ENCODE assay signal across 8 cellular contexts in the genomic region with DNA sequence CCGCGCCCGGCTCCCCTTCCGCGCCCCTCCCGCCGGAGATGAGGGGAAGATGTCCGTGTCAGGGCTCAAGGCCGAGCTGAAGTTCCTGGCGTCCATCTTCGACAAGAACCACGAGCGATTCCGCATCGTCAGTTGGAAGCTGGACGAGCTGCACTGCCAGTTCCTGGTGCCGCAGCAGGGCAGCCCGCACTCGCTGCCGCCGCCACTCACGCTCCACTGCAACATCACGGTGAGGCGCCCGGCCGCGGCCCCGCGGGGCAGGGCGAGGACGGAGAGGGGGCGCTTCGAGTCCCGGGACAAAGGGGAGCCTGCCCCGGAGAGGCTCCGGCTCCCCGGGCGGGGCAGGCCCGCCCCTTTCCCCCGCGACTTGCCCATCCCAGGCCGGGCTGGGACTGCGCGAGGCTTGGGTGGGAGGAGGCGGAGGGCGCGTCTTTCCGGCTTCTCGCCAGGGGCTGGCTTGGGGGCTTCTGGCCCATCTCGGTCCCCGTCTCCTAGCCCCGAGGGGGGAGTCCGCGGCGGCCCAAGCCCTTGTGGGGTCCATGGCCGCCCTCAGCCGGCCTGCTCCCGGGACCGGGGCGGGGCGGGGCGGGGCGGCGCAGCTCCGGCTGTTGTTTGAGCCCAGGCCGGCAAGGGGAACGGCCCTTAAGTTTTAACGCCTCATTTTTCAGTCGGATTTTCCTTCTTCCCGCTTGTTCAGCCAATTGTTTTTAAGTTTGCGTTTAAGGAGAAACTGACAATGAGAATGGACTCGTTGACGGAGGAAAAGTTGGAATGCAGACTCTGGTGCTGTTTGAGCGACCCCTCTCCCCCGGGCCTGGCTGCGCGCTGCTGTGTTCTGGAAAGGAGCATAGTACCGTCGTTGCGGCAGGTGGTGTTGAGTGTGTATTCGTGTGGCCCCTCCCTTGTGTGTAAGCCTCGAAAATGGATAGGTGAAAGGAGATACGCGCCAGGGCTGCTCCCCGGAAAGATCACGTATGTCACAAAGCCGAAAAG. TPM values are rescaled to one million over a fixed set of nuclear protein-coding genes. Genes with fewer than 3 reads are reported as not detected.
DNase-seq lines count a peak whose midpoint lies in the region; ATAC-seq and TF ChIP-seq lines count a peak whose summit lies in the region.

No MANE protein-coding gene starts in this region.

- in situ Hi-C loops in G401 (cut with HindIII; ENCODE audit: low sequenced_read_pairs) = no loop called here
- in situ Hi-C loops in T47D (cut with HindIII; ENCODE audit: low pct_unique_long_range_greater_than_20kb, low sequenced_read_pairs) = no loop called here

- H3K27me3 ChIP-seq in H7 (ENCODE audit: control insufficient read depth, insufficient read depth, low read length) (peaks cover 9% of the 10 kb centered on the region), WERI-Rb-1 (ENCODE audit: insufficient read depth, low read depth, severe bottlenecking) (no peaks in the 10 kb centered on the region), iPS-20b (ENCODE audit: insufficient read depth, low read length) (peaks cover 23% of the 10 kb centered on the region), skeletal muscle tissue (ENCODE audit: control insufficient read depth in 3 of 3, insufficient read depth in 3 of 3, low read length in 3 of 3) (no peaks in the 10 kb centered on the region)

- no peak for ATAC-seq in HG03378 (IDR thresholded peaks at IDR 0.05; ENCODE audit: unreplicated experiment)

- TF ChIP-seq CTCF in WERI-Rb-1 (IDR thresholded peaks at IDR 0.05; ENCODE audit: low read depth, low read length) = no peak

- peak overlapping the region; percentile 92 for H3K9ac ChIP-seq in iPS-20b (ENCODE audit: low read depth, low read length)
- peak overlapping the region; percentile 85 to 91 (median 86) for H3K9ac ChIP-seq in skeletal muscle tissue (ENCODE audit: low read depth in 1 of 3, low read length in 3 of 3)

- peak overlapping the region; percentile 86 for H3K27ac ChIP-seq in WERI-Rb-1
- H3K27ac ChIP-seq in iPS-20b (ENCODE audit: low read length) = peak overlapping the region; percentile 40
- peak overlapping the region; percentile 85 for H3K27ac ChIP-seq in skeletal muscle tissue (ENCODE audit: low read depth, low read length)

- H3K36me3 ChIP-seq in H7 (replicated peaks; ENCODE audit: control insufficient read depth, insufficient read depth, low read length) (no peaks in the 10 kb centered on the region), WERI-Rb-1 (peaks cover 17% of the 10 kb centered on the region), iPS-20b (ENCODE audit: insufficient read depth, low read depth, low read length) (peaks cover 7% of the 10 kb centered on the region; the same call in 1 of the 2 replicates), skeletal muscle tissue (ENCODE audit: control insufficient read depth in 3 of 3, insufficient read depth in 3 of 3, low read length in 3 of 3) (no peaks in the 10 kb centered on the region)

- H3K9me3 ChIP-seq in WERI-Rb-1 (ENCODE audit: severe bottlenecking) (no peaks in the 10 kb centered on the region), iPS-20b (ENCODE audit: insufficient read depth, low read depth, low read length) (no peaks in the 10 kb centered on the region), skeletal muscle tissue (ENCODE audit: control insufficient read depth in 3 of 3, low read length in 3 of 3) (no peaks in the 10 kb centered on the region)

- peak overlapping the region; percentile 91 for H3K4me3 ChIP-seq in H7 (ENCODE audit: insufficient read depth, low read depth, low read length)
- H3K4me3 ChIP-seq in WERI-Rb-1 (ENCODE audit: low read depth, low read length) = peak overlapping the region; percentile 96
- H3K4me3 ChIP-seq in iPS-20b (ENCODE audit: low read length) = peak overlapping the region; percentile 96
- peak overlapping the region; percentile 87 to 95 (median 88) for H3K4me3 ChIP-seq in skeletal muscle tissue (ENCODE audit: low read length in 3 of 3)

- DNase-seq in G401 (ENCODE audit: low spot score) (peak; percentile 39), H7 (peak; percentile 86), NAMALWA (ENCODE audit: low spot score) (peak; percentile 67), WERI-Rb-1 (peak; percentile 57), T47D (ENCODE audit: low read depth in 1 of 2, low spot score in 1 of 2) (peak; percentile 67 to 85)

- peaks cover 18% of the 10 kb centered on the region; the same call in 1 of the 2 replicates for H3K4me1 ChIP-seq in iPS-20b (ENCODE audit: insufficient read depth, low read length)
- peaks cover 14 to 19% (median 18%) of the 10 kb centered on the region in 3 donors for H3K4me1 ChIP-seq in skeletal muscle tissue (ENCODE audit: control insufficient read depth in 3 of 3, insufficient read depth in 3 of 3, low read length in 3 of 3)

RNA-seq across cellular contexts. Expression of a gene that starts 0.7 kb away (rescaled TPM):
- total RNA-seq in G401 (2014; rRNA removed; shearing (Covaris generic)) = 28.6 and 35.9 TPM in 2 replicates
- 23.1 and 36.0 TPM in 2 replicates for total RNA-seq in H7 (2014; rRNA removed; shearing (Covaris generic))
- 53.2 TPM for total RNA-seq in skeletal muscle tissue

RNA-seq across cellular contexts. Expression of a gene that starts 59.8 kb away (rescaled TPM):
- 84.9 and 111 TPM in 2 replicates for total RNA-seq in G401 (2014; rRNA removed; shearing (Covaris generic))
- total RNA-seq in H7 (2014; rRNA removed; shearing (Covaris generic)) = 59.5 and 75.7 TPM in 2 replicates
- total RNA-seq in skeletal muscle tissue = 9.9 TPM
